In genomic region chr19:54325194-54325621, GRCh38 we compare ENCODE assay signal across 8 cellular contexts. TPM values are rescaled to one million over a fixed set of nuclear protein-coding genes. Genes with fewer than 3 reads are reported as not detected.
A peak's percentile ranks its signal among the peaks of the same experiment; 100 is the strongest.
DNase-seq lines count a peak whose midpoint lies in the region; ATAC-seq, FAIRE-seq and TF ChIP-seq lines count a peak whose summit lies in the region.

No MANE protein-coding gene starts in this region.

- H3K4me1 ChIP-seq in CD8-positive, alpha-beta memory T cell (ENCODE audit: insufficient read depth, low read length), result peaks cover 8% of the 10 kb centered on the region
- no peaks in the 10 kb centered on the region for H3K4me1 ChIP-seq in left ventricle myocardium inferior

- no peak overlapping the region for H3K4me3 Mint-ChIP-seq in CD8-positive, alpha-beta memory T cell
- H3K4me3 Mint-ChIP-seq in activated naive CD4-positive, alpha-beta T cell treated with anti-CD3 and anti-CD28 coated beads, Interleukin-2, amount 10 ng/mL, durations not matched to agents 7 days and 5 days, result no peak overlapping the region

- no peak for FAIRE-seq in RCC 7860 (lab: Jason Lieb, UNC)

- no peaks in the 10 kb centered on the region for H3K36me3 ChIP-seq in CD8-positive, alpha-beta memory T cell (ENCODE audit: insufficient read depth, low read length)
- no peaks in the 10 kb centered on the region for H3K36me3 ChIP-seq in left ventricle myocardium inferior

- no peak overlapping the region for H3K27ac Mint-ChIP-seq in CD8-positive, alpha-beta memory T cell
- no peak overlapping the region for H3K27ac Mint-ChIP-seq in activated naive CD4-positive, alpha-beta T cell treated with anti-CD3 and anti-CD28 coated beads, Interleukin-2, amount 10 ng/mL, durations not matched to agents 7 days and 5 days

- ATAC-seq in HG02981 (IDR thresholded peaks at IDR 0.05; ENCODE audit: unreplicated experiment) (no peak), HG03175 (IDR thresholded peaks at IDR 0.05; ENCODE audit: unreplicated experiment) (no peak)

- no peaks in the 10 kb centered on the region for H3K27me3 ChIP-seq in CD8-positive, alpha-beta memory T cell (ENCODE audit: insufficient read depth, low read length, poor library complexity, severe bottlenecking)
- H3K27me3 ChIP-seq in left ventricle myocardium inferior (ENCODE audit: low read depth), result peaks cover 75% of the 10 kb centered on the region

- H3K9me3 ChIP-seq in CD8-positive, alpha-beta memory T cell (ENCODE audit: low read length), result no peaks in the 10 kb centered on the region
- H3K9me3 ChIP-seq in left ventricle myocardium inferior (replicated peaks), result no peaks in the 10 kb centered on the region

- no peak overlapping the region for H3K4me3 ChIP-seq in CD8-positive, alpha-beta memory T cell (ENCODE audit: low read length)
- no peak overlapping the region for H3K4me3 ChIP-seq in left ventricle myocardium inferior

- peaks cover 8 to 15% (median 10%) of the 10 kb centered on the region in 3 donors for H3K4me1 Mint-ChIP-seq in CD8-positive, alpha-beta memory T cell
- H3K4me1 Mint-ChIP-seq in activated naive CD4-positive, alpha-beta T cell treated with anti-CD3 and anti-CD28 coated beads, Interleukin-2, amount 10 ng/mL, durations not matched to agents 7 days and 5 days, result peaks cover 18% of the 10 kb centered on the region

- POLR2A ChIA-PET in CD8-positive, alpha-beta memory T cell (lab: Charles Lee), result no interaction called here
- POLR2A ChIA-PET in HEK293T (lab: Yijun Ruan, JAX), result no interaction called here

- no peak overlapping the region for H3K27ac ChIP-seq in CD8-positive, alpha-beta memory T cell (ENCODE audit: low read depth, low read length)
- no peak overlapping the region for H3K27ac ChIP-seq in left ventricle myocardium inferior (replicated peaks)

- no peaks in the 10 kb centered on the region for H3K9me3 Mint-ChIP-seq in CD8-positive, alpha-beta memory T cell
- peaks cover 2% of the 10 kb centered on the region for H3K9me3 Mint-ChIP-seq in activated naive CD4-positive, alpha-beta T cell treated with anti-CD3 and anti-CD28 coated beads, Interleukin-2, amount 10 ng/mL, durations not matched to agents 7 days and 5 days

- CTCF ChIA-PET in CD8-positive, alpha-beta memory T cell (lab: Charles Lee), result interaction anchor here (1.5 to 8.4 kb wide), 2 partner anchors 16 to 65 kb away, joined by 4 to 119 read pairs; no protein-coding TSS in a partner anchor
- CTCF ChIA-PET in HEK293T (lab: Yijun Ruan, JAX), result interaction anchor here (0.6 to 1.0 kb wide), 2 partner anchors 65 to 138 kb away, joined by 3 read pairs; partner anchors contain the start of gene LENG9
- CTCF ChIA-PET in activated naive CD4-positive, alpha-beta T cell treated with anti-CD3 and anti-CD28 coated beads, Interleukin-2, amount 10 ng/mL, durations not matched to agents 7 days and 5 days (lab: Charles Lee), result interaction anchor here (1.0 to 8.6 kb wide), 4 partner anchors 32 to 73 kb away, joined by 3 to 128 read pairs (median 4); no protein-coding TSS in a partner anchor

- intact Hi-C loops in left ventricle myocardium inferior (cut with micrococcal nuclease), result no loop called here

- H3K27me3 Mint-ChIP-seq in CD8-positive, alpha-beta memory T cell, result peaks cover 9 to 23% of the 10 kb centered on the region in 2 donors
- peaks cover 43% of the 10 kb centered on the region for H3K27me3 Mint-ChIP-seq in activated naive CD4-positive, alpha-beta T cell treated with anti-CD3 and anti-CD28 coated beads, Interleukin-2, amount 10 ng/mL, durations not matched to agents 7 days and 5 days

- peak; percentile 84 for TF ChIP-seq CTCF in left ventricle myocardium inferior (IDR thresholded peaks at IDR 0.05; ENCODE audit: borderline replicate concordance)

- DNase-seq in CD8-positive, alpha-beta memory T cell, result peak; percentile 44 to 60 (median 50)
- DNase-seq in HEK293T (ENCODE audit: extremely low spot score) (peak; percentile 62), RCC 7860 (ENCODE audit: low spot score) (peak; percentile 24), left ventricle myocardium inferior (no peak)
- DNase-seq in activated naive CD4-positive, alpha-beta T cell treated with anti-CD3 and anti-CD28 coated beads, Interleukin-2, amount 10 ng/mL, durations not matched to agents 7 days and 5 days, result peak; percentile 62
- peak in 2 of 3 donors; percentile 22 to 65 for DNase-seq in stimulated activated CD4-positive, alpha-beta T cell treated with anti-CD3 and anti-CD28 coated beads, Interleukin-12 subunit alpha, Interleukin-12 subunit beta, amount 100 ng/mL, for 48 hours (ENCODE audit: low read depth in 2 of 3, low spot score in 1 of 3)

- H3K36me3 Mint-ChIP-seq in CD8-positive, alpha-beta memory T cell, result no peaks in the 10 kb centered on the region
- peaks cover 3% of the 10 kb centered on the region for H3K36me3 Mint-ChIP-seq in activated naive CD4-positive, alpha-beta T cell treated with anti-CD3 and anti-CD28 coated beads, Interleukin-2, amount 10 ng/mL, durations not matched to agents 7 days and 5 days

TF ChIP-seq in HEK293T, 16 proteins besides CTCF, POLR2A, EP300 and RAD21:
- TF ChIP-seq HDGF (IDR thresholded peaks at IDR 0.05; ENCODE audit: borderline replicate concordance) (no peak), LEF1 (IDR thresholded peaks at IDR 0.05; ENCODE audit: borderline replicate concordance) (no peak), PKNOX1 (IDR thresholded peaks at IDR 0.05) (no peak), TARDBP (IDR thresholded peaks at IDR 0.05) (no peak), NFRKB (IDR thresholded peaks at IDR 0.05) (no peak), ELF4 (IDR thresholded peaks at IDR 0.05) (no peak), ARNT (IDR thresholded peaks at IDR 0.05) (no peak), FOXM1 (IDR thresholded peaks at IDR 0.05; ENCODE audit: borderline replicate concordance) (no peak)

RNA-seq across cellular contexts. Expression of gene LILRA5, which starts 12.2 kb away (rescaled TPM):
- not detected for total RNA-seq in CD8-positive, alpha-beta memory T cell
- polyA plus RNA-seq in CD8-positive, alpha-beta memory T cell, result not detected
- 0.66 TPM for total RNA-seq in left ventricle myocardium inferior

RNA-seq across cellular contexts. Expression of gene LILRA4, which starts 13.8 kb away (rescaled TPM):
- not detected for total RNA-seq in CD8-positive, alpha-beta memory T cell
- not detected for polyA plus RNA-seq in CD8-positive, alpha-beta memory T cell
- total RNA-seq in left ventricle myocardium inferior, result not detected

RNA-seq across cellular contexts. Expression of gene LAIR1, which starts 39.5 kb away (rescaled TPM):
- 10 to 100 TPM; 12.9 to 13.1 TPM for total RNA-seq in CD8-positive, alpha-beta memory T cell
- polyA plus RNA-seq in CD8-positive, alpha-beta memory T cell, result 110 TPM
- total RNA-seq in left ventricle myocardium inferior, result 5.1 TPM

RNA-seq across cellular contexts. Expression of gene LILRB2, which starts 44.3 kb away (rescaled TPM):
- total RNA-seq in CD8-positive, alpha-beta memory T cell, result under 1 TPM; 0.24 to 0.42 TPM
- not detected for polyA plus RNA-seq in CD8-positive, alpha-beta memory T cell
- 1.7 TPM for total RNA-seq in left ventricle myocardium inferior
